ENCODE assay signal across 16 cellular contexts in genomic region chr5:90055831-90056328, GRCh38.
DNase-seq lines count a peak whose midpoint lies in the region; ATAC-seq and TF ChIP-seq lines count a peak whose summit lies in the region.
"Had no signal": no experiment of that assay in that cellular context is flagged by ENCODE, and none has a peak within 500 bp of the region (broad histone marks: within the 10 kb centered on the region; RNA-seq: fewer than 3 reads in every experiment).

No MANE protein-coding gene starts in this region.

- H3K9me3 Mint-ChIP-seq in mesothelial cell of epicardium, result no peaks in the 10 kb centered on the region
- peaks cover 2% of the 10 kb centered on the region for H3K9me3 Mint-ChIP-seq in activated CD4-positive, alpha-beta T cell treated with anti-CD3 and anti-CD28 coated beads for 36 hours (ENCODE audit: low read depth)
- no peaks in the 10 kb centered on the region for H3K9me3 Mint-ChIP-seq in stimulated activated memory B cell treated with anti-CD40 and anti-IgM and Interleukin-4, amounts not matched to agents 10 μg/mL and 1 μg/mL and 100 μg/mL, for 72 hours

- no peak for TF ChIP-seq CTCF in IMR-90 (conservative IDR thresholded peaks at IDR 0.05; ENCODE audit: low read depth, low read length)
- TF ChIP-seq CTCF in coronary artery (IDR thresholded peaks at IDR 0.05), result no peak
- no peak for TF ChIP-seq CTCF in mesothelial cell of epicardium (IDR thresholded peaks at IDR 0.05; ENCODE audit: unreplicated experiment)

- H2AFZ ChIP-seq in IMR-90 (replicated peaks; ENCODE audit: low read length, poor library complexity), result no peak overlapping the region

- H3K27ac ChIP-seq in IMR-90 (ENCODE audit: insufficient read depth, low read length) (no peak overlapping the region), coronary artery (peak overlapping the region in 1 of 2 donors; percentile 30)
- H3K27ac ChIP-seq: body of pancreas, esophagus muscularis mucosa, VCaP had no signal

- H2BK15ac ChIP-seq in IMR-90 (ENCODE audit: low read depth, low read length), result no peak overlapping the region

- peak; percentile 2 for DNase-seq in AG08395 (ENCODE audit: low spot score)
- DNase-seq in IMR-90, result peak; percentile 21
- DNase-seq in coronary artery (ENCODE audit: low spot score), result no peak
- no peak for DNase-seq in mesothelial cell of epicardium (ENCODE audit: low spot score in 2 of 2, unreplicated experiment in 2 of 2)
- DNase-seq in activated CD4-positive, alpha-beta T cell treated with anti-CD3 and anti-CD28 coated beads for 36 hours, result no peak
- no peak for DNase-seq in NCI-H2171 treated with DMSO at 0.1 percent for 48 hours (lab: John Stamatoyannopoulos, UW)
- no peak for DNase-seq in activated T-cell treated with anti-CD3 and anti-CD28 coated beads for 4 hours
- DNase-seq: activated T-cell treated with anti-CD3 and anti-CD28 coated beads, Interleukin-2, amount 50 U/mL, for 1 hour; body of pancreas; NCI-H2227 treated with DMSO at 0.1 percent for 48 hours; stimulated activated CD4-positive, alpha-beta T cell treated with anti-CD3 and anti-CD28 coated beads, Interleukin-2, amount 100 ng/mL, for 48 hours had no signal

- H3K79me1 ChIP-seq in IMR-90 (ENCODE audit: low read depth in 1 of 2, low read length in 2 of 2), result no peaks in the 10 kb centered on the region

- no peak overlapping the region for H3K56ac ChIP-seq in IMR-90 (ENCODE audit: extremely low read depth, insufficient read depth, low read length)

- H3K4me3 ChIP-seq in IMR-90 (ENCODE audit: insufficient read depth, low read depth, low read length) (no peak overlapping the region), coronary artery (peak overlapping the region; percentile 51)
- H3K4me3 ChIP-seq: body of pancreas, esophagus muscularis mucosa had no signal

- peak overlapping the region; percentile 52 for H3K27ac Mint-ChIP-seq in mesothelial cell of epicardium
- H3K27ac Mint-ChIP-seq in activated CD4-positive, alpha-beta T cell treated with anti-CD3 and anti-CD28 coated beads for 36 hours, result no peak overlapping the region
- H3K27ac Mint-ChIP-seq in stimulated activated memory B cell treated with anti-CD40 and anti-IgM and Interleukin-4, amounts not matched to agents 10 μg/mL and 1 μg/mL and 100 μg/mL, for 72 hours, result no peak overlapping the region
- H3K27ac Mint-ChIP-seq: B cell; stimulated activated naive CD8-positive, alpha-beta T cell treated with anti-CD3 and anti-CD28 coated beads, Interleukin-15, Interleukin-2, amounts not matched to agents 100 ng/mL and 50 ng/mL, for 24 hours had no signal

- no peak overlapping the region for H2AK5ac ChIP-seq in IMR-90 (ENCODE audit: low read depth, low read length)

- no peak overlapping the region for H2BK5ac ChIP-seq in IMR-90 (ENCODE audit: low read depth, low read length, poor library complexity, severe bottlenecking)

- no peaks in the 10 kb centered on the region for H3K4me1 ChIP-seq in IMR-90 (ENCODE audit: control insufficient read depth, insufficient read depth, low read length)
- H3K4me1 ChIP-seq: body of pancreas had no signal

- no peak overlapping the region for H3K9ac ChIP-seq in IMR-90 (ENCODE audit: low read depth, low read length)

- no peaks in the 10 kb centered on the region for H3K27me3 ChIP-seq in IMR-90 (ENCODE audit: control insufficient read depth, insufficient read depth, low read length)
- H3K27me3 ChIP-seq: body of pancreas, esophagus muscularis mucosa had no signal

- no CpG with 5 or more reads among the region's 9 CpGs for WGBS in IMR-90 (ENCODE audit: extremely low coverage in 2 of 2, insufficient read length in 1 of 2), 2 experiments

- H2AK9ac ChIP-seq in IMR-90 (replicated peaks; ENCODE audit: low read depth, low read length, poor library complexity), result no peak overlapping the region

- no peaks in the 10 kb centered on the region for H3K9me1 ChIP-seq in IMR-90 (ENCODE audit: insufficient read depth, low read length)

- CTCF ChIA-PET in IMR-90 (lab: Yijun Ruan, JAX), result no interaction called here
- CTCF ChIA-PET in activated CD4-positive, alpha-beta T cell treated with anti-CD3 and anti-CD28 coated beads for 36 hours (lab: Charles Lee), result no interaction called here

- H3K36me3 Mint-ChIP-seq in mesothelial cell of epicardium, result peaks cover 1% of the 10 kb centered on the region
- no peaks in the 10 kb centered on the region for H3K36me3 Mint-ChIP-seq in activated CD4-positive, alpha-beta T cell treated with anti-CD3 and anti-CD28 coated beads for 36 hours (ENCODE audit: low read depth)
- H3K36me3 Mint-ChIP-seq in stimulated activated memory B cell treated with anti-CD40 and anti-IgM and Interleukin-4, amounts not matched to agents 10 μg/mL and 1 μg/mL and 100 μg/mL, for 72 hours, result no peaks in the 10 kb centered on the region

- in situ Hi-C loops in IMR-90 (cut with MboI; ENCODE audit: low sequenced_read_pairs), result no loop called here

- no peak for TF ChIP-seq POLR2A in IMR-90 (IDR thresholded peaks at IDR 0.05; ENCODE audit: low read depth, low read length)

- H2BK120ac ChIP-seq in IMR-90 (ENCODE audit: low read depth, low read length), result no peak overlapping the region

- H3K14ac ChIP-seq in IMR-90 (replicated peaks; ENCODE audit: low read depth, low read length), result no peak overlapping the region

- H4K8ac ChIP-seq in IMR-90 (ENCODE audit: low read depth in 2 of 2, low read length in 2 of 2), result no peak overlapping the region

- ATAC-seq in IMR-90 (ENCODE audit: low read depth), result no peak
- no peak for ATAC-seq in activated CD4-positive, alpha-beta T cell treated with anti-CD3 and anti-CD28 coated beads for 36 hours
- ATAC-seq in stimulated activated memory B cell treated with anti-CD40 and anti-IgM and Interleukin-4, amounts not matched to agents 10 μg/mL and 1 μg/mL and 100 μg/mL, for 72 hours, result no peak
- ATAC-seq: body of pancreas had no signal

- no peaks in the 10 kb centered on the region for H3K27me3 Mint-ChIP-seq in mesothelial cell of epicardium (ENCODE audit: low read depth)
- no peaks in the 10 kb centered on the region for H3K27me3 Mint-ChIP-seq in activated CD4-positive, alpha-beta T cell treated with anti-CD3 and anti-CD28 coated beads for 36 hours
- H3K27me3 Mint-ChIP-seq in stimulated activated memory B cell treated with anti-CD40 and anti-IgM and Interleukin-4, amounts not matched to agents 10 μg/mL and 1 μg/mL and 100 μg/mL, for 72 hours, result no peaks in the 10 kb centered on the region
- H3K27me3 Mint-ChIP-seq: stimulated activated naive CD8-positive, alpha-beta T cell treated with anti-CD3 and anti-CD28 coated beads, Interleukin-15, Interleukin-2, amounts not matched to agents 100 ng/mL and 50 ng/mL, for 24 hours had no signal

- intact Hi-C loops in IMR-90 (cut with micrococcal nuclease), result no loop called here
- intact Hi-C loops in activated CD4-positive, alpha-beta T cell treated with anti-CD3 and anti-CD28 coated beads for 36 hours (cut with DNase I, micrococcal nuclease), result no loop called here

- H3K4me2 ChIP-seq in IMR-90 (ENCODE audit: low read depth, low read length), result no peak overlapping the region; the same call in 1 of the 2 replicates

- peak overlapping the region; percentile 25 for H3K4me3 Mint-ChIP-seq in mesothelial cell of epicardium
- H3K4me3 Mint-ChIP-seq in activated CD4-positive, alpha-beta T cell treated with anti-CD3 and anti-CD28 coated beads for 36 hours, result no peak overlapping the region
- no peak overlapping the region for H3K4me3 Mint-ChIP-seq in stimulated activated memory B cell treated with anti-CD40 and anti-IgM and Interleukin-4, amounts not matched to agents 10 μg/mL and 1 μg/mL and 100 μg/mL, for 72 hours
- H3K4me3 Mint-ChIP-seq: B cell; stimulated activated naive CD8-positive, alpha-beta T cell treated with anti-CD3 and anti-CD28 coated beads, Interleukin-15, Interleukin-2, amounts not matched to agents 100 ng/mL and 50 ng/mL, for 24 hours had no signal

- POLR2A ChIA-PET in IMR-90 (lab: Charles Lee; ENCODE audit: unreplicated experiment), result no interaction called here
- POLR2A ChIA-PET in activated CD4-positive, alpha-beta T cell treated with anti-CD3 and anti-CD28 coated beads for 36 hours (lab: Charles Lee), result no interaction called here

- no peak overlapping the region for H4K5ac ChIP-seq in IMR-90 (ENCODE audit: low read depth, low read length)

- H3K18ac ChIP-seq in IMR-90 (ENCODE audit: low read depth, low read length), result no peak overlapping the region

- H4K91ac ChIP-seq in IMR-90 (ENCODE audit: insufficient read depth, low read depth, low read length), result no peak overlapping the region

- dilution Hi-C loops in IMR-90 (cut with HindIII; ENCODE audit: low sequenced_read_pairs, unreplicated experiment), result no loop called here

- no peaks in the 10 kb centered on the region for H3K36me3 ChIP-seq in IMR-90 (ENCODE audit: control insufficient read depth, insufficient read depth, low read length)
- H3K36me3 ChIP-seq: esophagus muscularis mucosa had no signal

- no peak overlapping the region for H3K4ac ChIP-seq in IMR-90 (ENCODE audit: low read depth, low read length)

- peaks cover 6% of the 10 kb centered on the region for H3K9me3 ChIP-seq in IMR-90 (ENCODE audit: control insufficient read depth, insufficient read depth, low read length)
- H3K9me3 ChIP-seq: body of pancreas, esophagus muscularis mucosa had no signal

- H4K20me1 ChIP-seq in IMR-90 (ENCODE audit: insufficient read depth, low read length), result no peaks in the 10 kb centered on the region

- no peak overlapping the region for H2BK20ac ChIP-seq in IMR-90 (ENCODE audit: low read depth, low read length)

- H3K23ac ChIP-seq in IMR-90 (ENCODE audit: low read depth, low read length), result no peak overlapping the region

- BruUV-seq in IMR-90 (replicated peaks; lab: Mats Ljungman, UMichigan), result no TSS peak

- H3K4me1 Mint-ChIP-seq in mesothelial cell of epicardium, result peaks cover 23% of the 10 kb centered on the region
- no peaks in the 10 kb centered on the region for H3K4me1 Mint-ChIP-seq in activated CD4-positive, alpha-beta T cell treated with anti-CD3 and anti-CD28 coated beads for 36 hours
- no peaks in the 10 kb centered on the region for H3K4me1 Mint-ChIP-seq in stimulated activated memory B cell treated with anti-CD40 and anti-IgM and Interleukin-4, amounts not matched to agents 10 μg/mL and 1 μg/mL and 100 μg/mL, for 72 hours
- H3K4me1 Mint-ChIP-seq: B cell had no signal

- TF ChIP-seq RAD21 in IMR-90 (IDR thresholded peaks at IDR 0.05; ENCODE audit: low read length), result no peak

TF ChIP-seq in IMR-90, 13 proteins besides CTCF, POLR2A, EP300 and RAD21 (continues in another document):
- TF ChIP-seq RCOR1 (IDR thresholded peaks at IDR 0.05; ENCODE audit: insufficient replicate concordance, low read length) (no peak), SMC3 (IDR thresholded peaks at IDR 0.05; ENCODE audit: low read depth, low read length) (no peak), CEBPB (IDR thresholded peaks at IDR 0.05; ENCODE audit: low read depth, low read length) (no peak), NFE2L2 (IDR thresholded peaks at IDR 0.05; ENCODE audit: low read depth, low read length) (no peak), MAFK (IDR thresholded peaks at IDR 0.05; ENCODE audit: low read depth, low read length) (no peak), RFX5 (IDR thresholded peaks at IDR 0.05; ENCODE audit: low read depth, low read length) (no peak), CHD1 (IDR thresholded peaks at IDR 0.05; ENCODE audit: low read depth, low read length) (no peak), FOS (IDR thresholded peaks at IDR 0.05; ENCODE audit: low read depth, low read length) (no peak), MAZ (IDR thresholded peaks at IDR 0.05; ENCODE audit: borderline replicate concordance, low read depth, low read length) (no peak), BHLHE40 (IDR thresholded peaks at IDR 0.05; ENCODE audit: low read depth, low read length) (no peak)

Comparison
In these comparisons a context has a peak if more than half of its experiments do, and no peak if none do; other contexts are left out.
1. DNase-seq: peak in AG08395 (single experiment) and IMR-90 (single experiment); none in coronary artery (single experiment), mesothelial cell of epicardium (0 of 2), activated CD4-positive, alpha-beta T cell treated with anti-CD3 and anti-CD28 coated beads for 36 hours (single experiment), NCI-H2171 treated with DMSO at 0.1 percent for 48 hours (single experiment) and activated T-cell treated with anti-CD3 and anti-CD28 coated beads for 4 hours (single experiment).